Comparison of ENCODE assay signal across 8 cellular contexts in the genomic region with DNA sequence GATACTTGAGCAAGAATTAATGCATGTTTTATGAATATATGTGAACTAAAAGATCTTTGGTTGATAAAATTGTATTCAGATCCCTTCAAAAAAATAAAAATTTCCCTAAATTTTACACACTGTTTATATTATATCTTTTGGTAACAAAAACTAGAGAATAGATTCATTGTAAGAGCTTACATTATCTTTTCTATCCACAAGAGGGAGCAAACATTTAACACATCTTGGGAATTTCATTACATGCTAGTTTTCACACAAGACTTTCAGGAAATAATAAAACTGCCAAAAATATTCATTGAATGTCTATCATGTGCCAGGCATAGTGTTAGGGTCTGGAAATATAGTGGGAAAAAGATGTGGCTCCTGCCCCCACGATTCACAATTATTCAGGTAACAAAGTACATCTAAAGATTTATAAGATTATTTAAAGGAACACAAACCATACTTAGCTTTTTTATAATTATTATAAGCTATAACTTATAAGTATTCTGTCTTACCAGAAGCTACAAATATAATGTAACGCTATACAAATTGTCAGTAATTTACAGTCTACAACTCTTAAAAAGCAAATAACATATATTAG. TPM values are rescaled to one million over a fixed set of nuclear protein-coding genes. Genes with fewer than 3 reads are reported as not detected.
A peak's percentile ranks its signal among the peaks of the same experiment; 100 is the strongest.
DNase-seq lines count a peak whose midpoint lies in the region; ATAC-seq, FAIRE-seq and TF ChIP-seq lines count a peak whose summit lies in the region.

No MANE protein-coding gene starts in this region.

- H3K36me3 ChIP-seq in adipocyte (ENCODE audit: control insufficient read depth, insufficient read depth, low read length, severe bottlenecking) (no peaks in the 10 kb centered on the region), kidney (ENCODE audit: control insufficient read depth in 1 of 2, insufficient read depth in 2 of 2, low read length in 2 of 2) (no peaks in the 10 kb centered on the region)

- H3K27me3 ChIP-seq in adipocyte (replicated peaks; ENCODE audit: control insufficient read depth, insufficient read depth, low read length) = no peaks in the 10 kb centered on the region

- H3K9ac ChIP-seq in adipocyte (ENCODE audit: low read length) (no peak overlapping the region), kidney (ENCODE audit: low read length in 2 of 2) (no peak overlapping the region)

- peak; percentile 67 for FAIRE-seq in kidney (lab: Jason Lieb, UNC)

- peak; percentile 48 for TF ChIP-seq CTCF in kidney (IDR thresholded peaks at IDR 0.05; ENCODE audit: borderline replicate concordance, extremely low read depth, insufficient read depth)

- ATAC-seq in GM18519 (IDR thresholded peaks at IDR 0.05; ENCODE audit: low FRiP score, unreplicated experiment) = no peak

- H3K4me3 ChIP-seq in adipocyte (ENCODE audit: low read length) = no peak overlapping the region
- H3K4me3 ChIP-seq in kidney (ENCODE audit: low read length in 2 of 2) = no peak overlapping the region

- H3K9me3 ChIP-seq in adipocyte (ENCODE audit: control insufficient read depth, low read length) (no peaks in the 10 kb centered on the region), kidney (ENCODE audit: control insufficient read depth in 1 of 2, low read length in 2 of 2) (no peaks in the 10 kb centered on the region)

- intact Hi-C loops in kidney (cut with DNase I) (no loop called here), head of caudate nucleus (cut with DNase I) (no loop called here)

- DNase-seq in EL (peak; percentile 37), M059J (ENCODE audit: low read depth) (peak; percentile 50), adipocyte (ENCODE audit: low read depth) (peak; percentile 80), kidney (no peak), head of caudate nucleus (no peak), NCI-H1930 (lab: John Stamatoyannopoulos, UW) (no peak)
- no peak for DNase-seq in effector CD8-positive, alpha-beta T cell (lab: John Stamatoyannopoulos, UW)

- no peak overlapping the region for H3K27ac ChIP-seq in kidney (ENCODE audit: low read depth in 2 of 2, low read length in 2 of 2)

- no peaks in the 10 kb centered on the region for H3K4me1 ChIP-seq in adipocyte (ENCODE audit: control insufficient read depth, insufficient read depth, low read length)
- peaks cover 0 to 4% of the 10 kb centered on the region in 2 donors for H3K4me1 ChIP-seq in kidney (ENCODE audit: control insufficient read depth in 1 of 2, insufficient read depth in 1 of 2, low read depth in 1 of 2, low read length in 2 of 2)

RNA-seq across cellular contexts. Expression of a gene that starts 30.6 kb away (rescaled TPM):
- total RNA-seq in M059J (2014; rRNA removed; shearing (Covaris generic)) = 84.8 and 135 TPM in 2 replicates
- 72.8 TPM for total RNA-seq in kidney
- polyA plus RNA-seq in kidney (ENCODE audit: insufficient read depth, low read depth, low replicate concordance) = 50.1 TPM

RNA-seq across cellular contexts. Expression of a gene that starts 40.6 kb away (rescaled TPM):
- 187 and 243 TPM in 2 replicates for total RNA-seq in M059J (2014; rRNA removed; shearing (Covaris generic))
- total RNA-seq in kidney = 12.5 TPM
- 16.6 TPM for polyA plus RNA-seq in kidney (ENCODE audit: insufficient read depth, low read depth, low replicate concordance)

Comparison
In these comparisons a context has a peak if more than half of its experiments do, and no peak if none do; other contexts are left out.
1. DNase-seq: peak in EL (single experiment), M059J (single experiment) and adipocyte (single experiment); none in kidney (single experiment), head of caudate nucleus (0 of 42), NCI-H1930 (0 of 2) and effector CD8-positive, alpha-beta T cell (single experiment).
2. RNA of a gene that starts 40.6 kb away (total RNA-seq): 187 to 243 TPM in M059J; 12.5 TPM in kidney (single experiment); every median in the first group is over 10 times any median in the second.